9 cellular contexts compared by ENCODE assay signal in genomic region chr6:144661101-144661806, GRCh38.
DNase-seq lines count a peak whose midpoint lies in the region; ATAC-seq and TF ChIP-seq lines count a peak whose summit lies in the region.
"Had no signal": no experiment of that assay in that cellular context is flagged by ENCODE, and none has a peak within 500 bp of the region (broad histone marks: within the 10 kb centered on the region; RNA-seq: fewer than 3 reads in every experiment).

No MANE protein-coding gene starts in this region.

- H3K36me3 Mint-ChIP-seq in T-cell (peaks cover 12% of the 10 kb centered on the region), type B pancreatic cell (peaks cover 3% of the 10 kb centered on the region)

- H3K27ac Mint-ChIP-seq in T-cell (peak overlapping the region; percentile 41 to 78), type B pancreatic cell (no peak overlapping the region)

- CTCF ChIA-PET in T-cell (lab: Charles Lee), result interaction anchor here in 1 of 2 donors (0.6 kb wide), 1 partner anchor 160 kb away, joined by 3 read pairs; no protein-coding TSS in a partner anchor

- DNase-seq in DMS 273 (lab: John Stamatoyannopoulos, UW; ENCODE audit: unreplicated experiment) (peak; percentile 32), DMS 273 treated with DMSO at 0.1 percent for 48 hours (lab: John Stamatoyannopoulos, UW) (no peak), T-cell (no peak), iPS-NIHi7 (ENCODE audit: extremely low spot score) (peak; percentile 27), type B pancreatic cell (ENCODE audit: extremely low spot score, unreplicated experiment) (no peak), GM13976 (ENCODE audit: low spot score) (no peak), pons (ENCODE audit: low spot score) (no peak)
- no peak for DNase-seq in stimulated activated naive CD4-positive, alpha-beta T cell treated with Interleukin-2 at 50 U/mL for 16 hours (lab: John Stamatoyannopoulos, UW)
- DNase-seq: activated T-cell treated with anti-CD3 and anti-CD28 coated beads, Interleukin-2, amount 50 U/mL, for 48 hours had no signal

- no peak for ATAC-seq in T-cell (replicated peaks in 1 of 4)

- peaks cover 76 to 86% (median 81%) of the 10 kb centered on the region in 3 donors for H3K4me1 Mint-ChIP-seq in T-cell
- peaks cover 40% of the 10 kb centered on the region for H3K4me1 Mint-ChIP-seq in type B pancreatic cell (ENCODE audit: unreplicated experiment)

- in situ Hi-C loops in GM13976 (cut with MboI; ENCODE audit: low sequenced_read_pairs, unreplicated experiment), result no loop called here

- H3K27me3 Mint-ChIP-seq in T-cell (no peaks in the 10 kb centered on the region), type B pancreatic cell (no peaks in the 10 kb centered on the region)

- TF ChIP-seq CTCF in type B pancreatic cell (conservative IDR thresholded peaks at IDR 0.05), result no peak
- no peak for TF ChIP-seq CTCF in GM13976 (IDR thresholded peaks at IDR 0.05; ENCODE audit: borderline replicate concordance, control extremely low read depth, extremely low read depth, insufficient read depth, missing control alignments)

- H3K9me3 Mint-ChIP-seq in T-cell, result no peaks in the 10 kb centered on the region
- no peaks in the 10 kb centered on the region for H3K9me3 Mint-ChIP-seq in type B pancreatic cell

- POLR2A ChIA-PET in T-cell (lab: Charles Lee), result no interaction called here

- no peak overlapping the region for H3K4me3 Mint-ChIP-seq in T-cell
- H3K4me3 Mint-ChIP-seq in type B pancreatic cell, result peak overlapping the region; percentile 52

Comparison
In these comparisons a context has a peak if more than half of its experiments do, and no peak if none do; other contexts are left out.
1. DNase-seq: peak in DMS 273 (single experiment) and iPS-NIHi7 (single experiment); none in DMS 273 treated with DMSO at 0.1 percent for 48 hours (single experiment), T-cell (0 of 34), type B pancreatic cell (single experiment), GM13976 (single experiment), pons (single experiment) and stimulated activated naive CD4-positive, alpha-beta T cell treated with Interleukin-2 at 50 U/mL for 16 hours (single experiment).